Comparison of ENCODE assay signal across 9 cellular contexts in the genomic region with DNA sequence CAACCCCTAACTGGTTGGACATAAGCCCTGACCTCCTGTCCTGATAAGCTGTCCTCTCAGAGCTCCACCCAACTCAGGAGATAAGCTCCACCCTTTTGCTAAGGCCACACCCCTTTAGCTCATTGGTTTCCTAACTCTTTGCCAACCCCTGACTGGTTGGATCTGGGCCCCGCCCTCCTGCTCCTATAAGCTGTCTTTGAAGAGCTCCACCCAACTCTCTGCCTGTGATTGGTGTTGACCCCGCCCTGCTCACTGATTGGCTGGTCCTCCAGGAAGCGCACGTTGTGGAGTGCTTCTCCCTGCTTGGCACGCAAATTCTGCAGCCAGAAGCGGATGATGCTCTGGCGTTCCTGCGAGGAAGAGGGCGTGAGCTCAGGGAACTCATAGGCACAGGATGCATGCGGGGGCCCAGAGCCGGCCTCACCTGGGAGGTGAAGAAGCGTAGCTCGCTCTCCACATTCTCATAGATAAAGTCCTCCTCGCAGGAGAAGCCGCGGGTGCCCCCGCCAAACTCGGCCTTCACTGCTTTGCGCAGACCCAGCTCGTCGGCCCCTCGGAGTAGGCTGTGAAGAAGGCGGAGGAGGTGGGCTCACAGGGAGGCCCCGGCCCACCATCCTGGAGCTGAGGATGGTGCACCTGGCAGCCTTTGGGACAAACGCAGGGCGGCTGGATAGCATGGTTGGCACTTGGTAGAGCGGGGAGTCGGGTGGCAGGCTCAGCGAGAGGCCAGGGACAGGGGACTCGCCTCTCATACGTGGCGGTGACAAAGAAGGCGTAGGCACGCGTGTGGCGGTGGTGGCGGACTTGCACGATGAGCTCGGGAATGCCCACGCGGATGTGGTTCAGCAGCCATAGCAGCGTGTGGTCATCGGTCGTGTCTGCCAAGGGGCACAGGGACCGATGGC. TPM values are rescaled to one million over a fixed set of nuclear protein-coding genes. Genes with fewer than 3 reads are reported as not detected.
DNase-seq lines count a peak whose midpoint lies in the region; ATAC-seq and TF ChIP-seq lines count a peak whose summit lies in the region.
"Had no signal": no experiment of that assay in that cellular context is flagged by ENCODE, and none has a peak within 500 bp of the region (broad histone marks: within the 10 kb centered on the region; RNA-seq: fewer than 3 reads in every experiment).

No MANE protein-coding gene starts in this region.

- H3K4me3 ChIP-seq in liver (ENCODE audit: low read depth in 1 of 3, low read length in 3 of 3) (no peak overlapping the region), Peyer's patch (no peak overlapping the region)

- H3K9me3 ChIP-seq in liver (ENCODE audit: control insufficient read depth in 4 of 4, low read length in 3 of 4) (no peaks in the 10 kb centered on the region), Peyer's patch (no peaks in the 10 kb centered on the region)
- H3K9me3 ChIP-seq: psoas muscle had no signal

- intact Hi-C loops in activated T-helper 2 cell treated with anti-CD3 and anti-CD28 coated beads, Interferon-gamma antibody, Interleukin-2, Interleukin-4, amounts not matched to agents 10 μg/mL and 5 μg/mL and 100 μg/mL, durations not matched to agents 14 hours and 24 hours and 36 hours (cut with micrococcal nuclease), result no loop called here

- TF ChIP-seq CTCF in liver (IDR thresholded peaks at IDR 0.05; ENCODE audit: low read depth, low read length, missing input control), result no peak
- no peak for TF ChIP-seq CTCF in Peyer's patch (IDR thresholded peaks at IDR 0.05)

- no peaks in the 10 kb centered on the region for H3K9me3 Mint-ChIP-seq in activated T-cell treated with anti-CD3 and anti-CD28 coated beads, Interleukin-2, amount 50 U/mL, for 4 hours
- no peaks in the 10 kb centered on the region for H3K9me3 Mint-ChIP-seq in activated T-helper 2 cell treated with anti-CD3 and anti-CD28 coated beads, Interferon-gamma antibody, Interleukin-2, Interleukin-4, amounts not matched to agents 10 μg/mL and 5 μg/mL and 100 μg/mL, durations not matched to agents 14 hours and 24 hours and 36 hours

- peaks cover 14 to 29% (median 21%) of the 10 kb centered on the region in 4 donors for H3K4me1 ChIP-seq in liver (ENCODE audit: control insufficient read depth in 4 of 4, insufficient read depth in 4 of 4, low read length in 3 of 4)
- H3K4me1 ChIP-seq in Peyer's patch, result peaks cover 8 to 48% (median 23%) of the 10 kb centered on the region in 4 donors

- no peak overlapping the region for H3K9ac ChIP-seq in liver (ENCODE audit: low read depth in 1 of 2, low read length in 2 of 2)

- H3K27me3 Mint-ChIP-seq in activated T-cell treated with anti-CD3 and anti-CD28 coated beads, Interleukin-2, amount 50 U/mL, for 4 hours (ENCODE audit: low read depth), result peaks cover 2% of the 10 kb centered on the region
- H3K27me3 Mint-ChIP-seq in activated T-helper 2 cell treated with anti-CD3 and anti-CD28 coated beads, Interferon-gamma antibody, Interleukin-2, Interleukin-4, amounts not matched to agents 10 μg/mL and 5 μg/mL and 100 μg/mL, durations not matched to agents 14 hours and 24 hours and 36 hours (ENCODE audit: low read depth), result peaks cover 9% of the 10 kb centered on the region

- ATAC-seq in activated T-cell treated with anti-CD3 and anti-CD28 coated beads, Interleukin-2, amount 50 U/mL, for 4 hours, result no peak
- ATAC-seq in GM21723 (IDR thresholded peaks at IDR 0.05; ENCODE audit: unreplicated experiment), result no peak

- no peak for TF ChIP-seq POLR2A in Peyer's patch (IDR thresholded peaks at IDR 0.05)

- DNase-seq in activated T-cell treated with anti-CD3 and anti-CD28 coated beads, Interleukin-2, amount 50 U/mL, for 48 hours, result peak; percentile 69 to 74
- no peak for DNase-seq in activated T-cell treated with anti-CD3 and anti-CD28 coated beads, Interleukin-2, amount 50 U/mL, for 4 hours
- DNase-seq in NCI-H2029 (lab: John Stamatoyannopoulos, UW), result peak; percentile 77
- peak; percentile 43 for DNase-seq in activated T-helper 2 cell treated with anti-CD3 and anti-CD28 coated beads, Interferon-gamma antibody, Interleukin-2, Interleukin-4, amounts not matched to agents 10 μg/mL and 5 μg/mL and 100 μg/mL, durations not matched to agents 14 hours and 24 hours and 36 hours (ENCODE audit: low spot score)
- no peak for DNase-seq in Peyer's patch
- no peak for DNase-seq in occipital lobe (lab: John Stamatoyannopoulos, UW)
- DNase-seq: psoas muscle had no signal

- no peaks in the 10 kb centered on the region for H3K36me3 Mint-ChIP-seq in activated T-cell treated with anti-CD3 and anti-CD28 coated beads, Interleukin-2, amount 50 U/mL, for 4 hours (ENCODE audit: insufficient read depth)
- peaks cover 16% of the 10 kb centered on the region for H3K36me3 Mint-ChIP-seq in activated T-helper 2 cell treated with anti-CD3 and anti-CD28 coated beads, Interferon-gamma antibody, Interleukin-2, Interleukin-4, amounts not matched to agents 10 μg/mL and 5 μg/mL and 100 μg/mL, durations not matched to agents 14 hours and 24 hours and 36 hours (ENCODE audit: low read depth)

- H3K4me3 Mint-ChIP-seq in activated T-cell treated with anti-CD3 and anti-CD28 coated beads, Interleukin-2, amount 50 U/mL, for 4 hours, result no peak overlapping the region
- H3K4me3 Mint-ChIP-seq in activated T-helper 2 cell treated with anti-CD3 and anti-CD28 coated beads, Interferon-gamma antibody, Interleukin-2, Interleukin-4, amounts not matched to agents 10 μg/mL and 5 μg/mL and 100 μg/mL, durations not matched to agents 14 hours and 24 hours and 36 hours (ENCODE audit: low read depth), result peak overlapping the region; percentile 47

- H3K4me1 Mint-ChIP-seq in activated T-cell treated with anti-CD3 and anti-CD28 coated beads, Interleukin-2, amount 50 U/mL, for 4 hours (ENCODE audit: low read depth), result peaks cover 35% of the 10 kb centered on the region
- H3K4me1 Mint-ChIP-seq in activated T-helper 2 cell treated with anti-CD3 and anti-CD28 coated beads, Interferon-gamma antibody, Interleukin-2, Interleukin-4, amounts not matched to agents 10 μg/mL and 5 μg/mL and 100 μg/mL, durations not matched to agents 14 hours and 24 hours and 36 hours (ENCODE audit: low read depth), result peaks cover 15% of the 10 kb centered on the region

- WGBS in liver, result 97% methylated on average over 45 of the region's 45 CpGs

- no peaks in the 10 kb centered on the region for H3K36me3 ChIP-seq in liver (ENCODE audit: control insufficient read depth in 4 of 4, insufficient read depth in 3 of 4, low read depth in 1 of 4, low read length in 3 of 4)
- no peaks in the 10 kb centered on the region for H3K36me3 ChIP-seq in Peyer's patch

- no peak for TF ChIP-seq RAD21 in liver (IDR thresholded peaks at IDR 0.05)

- H3K27ac ChIP-seq in liver (ENCODE audit: low read depth in 1 of 2, low read length in 2 of 2) (no peak overlapping the region), Peyer's patch (no peak overlapping the region)
- H3K27ac ChIP-seq: psoas muscle had no signal

- no peak overlapping the region for H3K27ac Mint-ChIP-seq in activated T-helper 2 cell treated with anti-CD3 and anti-CD28 coated beads, Interferon-gamma antibody, Interleukin-2, Interleukin-4, amounts not matched to agents 10 μg/mL and 5 μg/mL and 100 μg/mL, durations not matched to agents 14 hours and 24 hours and 36 hours

- no peaks in the 10 kb centered on the region for H3K27me3 ChIP-seq in liver (ENCODE audit: control insufficient read depth in 4 of 4, insufficient read depth in 4 of 4, low read length in 3 of 4)
- peaks cover 0 to 8% of the 10 kb centered on the region in 2 donors for H3K27me3 ChIP-seq in Peyer's patch

RNA-seq across cellular contexts. Expression of gene ANO8, which starts 1.7 kb away (rescaled TPM):
- total RNA-seq in activated T-cell treated with anti-CD3 and anti-CD28 coated beads, Interleukin-2, amount 50 U/mL, for 4 hours, result 1 to 10 TPM; 2.8 to 3.0 (median 2.9) TPM
- 9.2 and 9.4 TPM in 2 replicates for total RNA-seq in activated T-helper 2 cell treated with anti-CD3 and anti-CD28 coated beads, Interferon-gamma antibody, Interleukin-2, Interleukin-4, amounts not matched to agents 10 μg/mL and 5 μg/mL and 100 μg/mL, durations not matched to agents 14 hours and 24 hours and 36 hours
- total RNA-seq in liver, result 1 to 10 TPM; 1.8 to 5.8 TPM
- polyA plus RNA-seq in liver, result 1 to 10 TPM in 1 of 2 donors, under 1 TPM in 1; 0.75 to 2.3 TPM
- total RNA-seq in Peyer's patch, result 10 to 100 TPM; 10.3 to 18.9 (median 16.0) TPM
- total RNA-seq in occipital lobe, result 29.6 TPM

RNA-seq across cellular contexts. Expression of gene GTPBP3, which starts 4.4 kb away (rescaled TPM):
- 100 to 1,000 TPM in 2 of 3 donors, 10 to 100 TPM in 1; 96.4 to 122 (median 106) TPM for total RNA-seq in activated T-cell treated with anti-CD3 and anti-CD28 coated beads, Interleukin-2, amount 50 U/mL, for 4 hours
- total RNA-seq in activated T-helper 2 cell treated with anti-CD3 and anti-CD28 coated beads, Interferon-gamma antibody, Interleukin-2, Interleukin-4, amounts not matched to agents 10 μg/mL and 5 μg/mL and 100 μg/mL, durations not matched to agents 14 hours and 24 hours and 36 hours, result 62.5 and 66.5 TPM in 2 replicates
- total RNA-seq in liver (10 to 100 TPM in 1 of 2 donors, 1 to 10 TPM in 1; 9.8 to 15.5 TPM), Peyer's patch (10 to 100 TPM; 40.5 to 74.4 (median 57.7) TPM), occipital lobe (23.2 TPM)
- polyA plus RNA-seq in liver, result 1 to 10 TPM; 4.9 to 9.4 TPM

RNA-seq across cellular contexts. Expression of gene DDA1, which starts 23.6 kb away (rescaled TPM):
- 10 to 100 TPM; 53.1 to 58.1 (median 53.4) TPM for total RNA-seq in activated T-cell treated with anti-CD3 and anti-CD28 coated beads, Interleukin-2, amount 50 U/mL, for 4 hours
- 37.1 and 39.2 TPM in 2 replicates for total RNA-seq in activated T-helper 2 cell treated with anti-CD3 and anti-CD28 coated beads, Interferon-gamma antibody, Interleukin-2, Interleukin-4, amounts not matched to agents 10 μg/mL and 5 μg/mL and 100 μg/mL, durations not matched to agents 14 hours and 24 hours and 36 hours
- total RNA-seq in liver, result 10 to 100 TPM in 1 of 2 donors, 1 to 10 TPM in 1; 7.9 to 13.5 TPM
- polyA plus RNA-seq in liver, result 10 to 100 TPM; 28.2 to 37.9 TPM
- total RNA-seq in Peyer's patch, result 10 to 100 TPM; 15.2 to 37.2 (median 23.9) TPM
- total RNA-seq in occipital lobe, result 10.0 TPM

RNA-seq across cellular contexts. Expression of gene MRPL34, which starts 27.3 kb away (rescaled TPM):
- total RNA-seq in activated T-cell treated with anti-CD3 and anti-CD28 coated beads, Interleukin-2, amount 50 U/mL, for 4 hours, result 100 to 1,000 TPM; 111 to 137 (median 126) TPM
- 92.0 and 95.7 TPM in 2 replicates for total RNA-seq in activated T-helper 2 cell treated with anti-CD3 and anti-CD28 coated beads, Interferon-gamma antibody, Interleukin-2, Interleukin-4, amounts not matched to agents 10 μg/mL and 5 μg/mL and 100 μg/mL, durations not matched to agents 14 hours and 24 hours and 36 hours
- total RNA-seq in liver (100 to 1,000 TPM in 1 of 2 donors, 10 to 100 TPM in 1; 23.3 to 123 TPM), Peyer's patch (100 to 1,000 TPM in 3 of 4 donors, 10 to 100 TPM in 1; 76.7 to 202 (median 196) TPM), occipital lobe (9.0 TPM)
- 100 to 1,000 TPM; 158 to 301 TPM for polyA plus RNA-seq in liver

RNA-seq across cellular contexts. Expression of gene ABHD8, which starts 29.7 kb away (rescaled TPM):
- total RNA-seq in activated T-cell treated with anti-CD3 and anti-CD28 coated beads, Interleukin-2, amount 50 U/mL, for 4 hours, result 1 to 10 TPM; 3.6 to 4.5 (median 3.7) TPM
- total RNA-seq in activated T-helper 2 cell treated with anti-CD3 and anti-CD28 coated beads, Interferon-gamma antibody, Interleukin-2, Interleukin-4, amounts not matched to agents 10 μg/mL and 5 μg/mL and 100 μg/mL, durations not matched to agents 14 hours and 24 hours and 36 hours, result 9.9 and 10.9 TPM in 2 replicates
- total RNA-seq in liver (10 to 100 TPM in 1 of 2 donors, 1 to 10 TPM in 1; 6.3 to 26.9 TPM), Peyer's patch (10 to 100 TPM in 1 of 4 donors, 1 to 10 TPM in 3; 2.1 to 14.1 (median 5.6) TPM), occipital lobe (20.6 TPM)
- 10 to 100 TPM in 1 of 2 donors, 1 to 10 TPM in 1; 8.6 to 20.2 TPM for polyA plus RNA-seq in liver

Comparison
In these comparisons a context has a peak if more than half of its experiments do, and no peak if none do; other contexts are left out.
1. DNase-seq: peak in activated T-cell treated with anti-CD3 and anti-CD28 coated beads, Interleukin-2, amount 50 U/mL, for 48 hours (2 of 2), NCI-H2029 (single experiment) and activated T-helper 2 cell treated with anti-CD3 and anti-CD28 coated beads, Interferon-gamma antibody, Interleukin-2, Interleukin-4, amounts not matched to agents 10 μg/mL and 5 μg/mL and 100 μg/mL, durations not matched to agents 14 hours and 24 hours and 36 hours (single experiment); none in activated T-cell treated with anti-CD3 and anti-CD28 coated beads, Interleukin-2, amount 50 U/mL, for 4 hours (single experiment), Peyer's patch (0 of 3) and occipital lobe (single experiment).